Comparison of ENCODE assay signal across 1 cellular context in genomic region chr19:19217110-19217509, GRCh38.
A peak's percentile ranks its signal among the peaks of the same experiment; 100 is the strongest.
TF ChIP-seq lines count a peak whose summit lies in the region.

No MANE protein-coding gene starts in this region.

TF ChIP-seq in K562, 482 proteins besides CTCF, POLR2A, EP300 and RAD21:
- peak; percentile 51 for TF ChIP-seq RBM25 (IDR thresholded peaks at IDR 0.05; ENCODE audit: low read depth, low read length, severe bottlenecking)
- TF ChIP-seq, protein P1, sequence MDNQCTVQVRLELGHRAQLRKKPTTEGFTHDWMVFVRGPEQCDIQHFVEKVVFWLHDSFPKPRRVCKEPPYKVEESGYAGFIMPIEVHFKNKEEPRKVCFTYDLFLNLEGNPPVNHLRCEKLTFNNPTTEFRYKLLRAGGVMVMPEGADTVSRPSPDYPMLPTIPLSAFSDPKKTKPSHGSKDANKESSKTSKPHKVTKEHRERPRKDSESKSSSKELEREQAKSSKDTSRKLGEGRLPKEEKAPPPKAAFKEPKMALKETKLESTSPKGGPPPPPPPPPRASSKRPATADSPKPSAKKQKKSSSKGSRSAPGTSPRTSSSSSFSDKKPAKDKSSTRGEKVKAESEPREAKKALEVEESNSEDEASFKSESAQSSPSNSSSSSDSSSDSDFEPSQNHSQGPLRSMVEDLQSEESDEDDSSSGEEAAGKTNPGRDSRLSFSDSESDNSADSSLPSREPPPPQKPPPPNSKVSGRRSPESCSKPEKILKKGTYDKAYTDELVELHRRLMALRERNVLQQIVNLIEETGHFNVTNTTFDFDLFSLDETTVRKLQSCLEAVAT (IDR thresholded peaks at IDR 0.05), result peak in 1 of 2 experiments; percentile 99; a peak in 2 of 4 replicates
- TF ChIP-seq CCAR2 (IDR thresholded peaks at IDR 0.05; ENCODE audit: low read depth, low read length), result no peak
- peak; percentile 68 for TF ChIP-seq ZNF316 (IDR thresholded peaks at IDR 0.05)
- TF ChIP-seq TRIM24 (IDR thresholded peaks at IDR 0.05), result peak in 1 of 2 experiments; percentile 12; a peak in 1 of 4 replicates
- TF ChIP-seq THRAP3 (IDR thresholded peaks at IDR 0.05; ENCODE audit: borderline replicate concordance), result no peak
- TF ChIP-seq HBP1 (CRISPR knock-in tag; IDR thresholded peaks at IDR 0.05), result no peak
- TF ChIP-seq ZNF23 (CRISPR knock-in tag; IDR thresholded peaks at IDR 0.05), result peak; percentile 98
- TF ChIP-seq NFIC (IDR thresholded peaks at IDR 0.05), result no peak
- TF ChIP-seq, protein P2, sequence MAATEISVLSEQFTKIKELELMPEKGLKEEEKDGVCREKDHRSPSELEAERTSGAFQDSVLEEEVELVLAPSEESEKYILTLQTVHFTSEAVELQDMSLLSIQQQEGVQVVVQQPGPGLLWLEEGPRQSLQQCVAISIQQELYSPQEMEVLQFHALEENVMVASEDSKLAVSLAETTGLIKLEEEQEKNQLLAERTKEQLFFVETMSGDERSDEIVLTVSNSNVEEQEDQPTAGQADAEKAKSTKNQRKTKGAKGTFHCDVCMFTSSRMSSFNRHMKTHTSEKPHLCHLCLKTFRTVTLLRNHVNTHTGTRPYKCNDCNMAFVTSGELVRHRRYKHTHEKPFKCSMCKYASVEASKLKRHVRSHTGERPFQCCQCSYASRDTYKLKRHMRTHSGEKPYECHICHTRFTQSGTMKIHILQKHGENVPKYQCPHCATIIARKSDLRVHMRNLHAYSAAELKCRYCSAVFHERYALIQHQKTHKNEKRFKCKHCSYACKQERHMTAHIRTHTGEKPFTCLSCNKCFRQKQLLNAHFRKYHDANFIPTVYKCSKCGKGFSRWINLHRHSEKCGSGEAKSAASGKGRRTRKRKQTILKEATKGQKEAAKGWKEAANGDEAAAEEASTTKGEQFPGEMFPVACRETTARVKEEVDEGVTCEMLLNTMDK (IDR thresholded peaks at IDR 0.05; ENCODE audit: borderline replicate concordance, insufficient read depth, low read depth, low read length, poor library complexity, severe bottlenecking), result peak; percentile 69
- peak in 1 of 2 experiments; percentile 30; a peak in 1 of 4 replicates for TF ChIP-seq KDM1A (IDR thresholded peaks at IDR 0.05)
- TF ChIP-seq ZNF143 (CRISPR knock-in tag; IDR thresholded peaks at IDR 0.05), result no peak
- no peak for TF ChIP-seq ZFP91 (CRISPR knock-in tag; IDR thresholded peaks at IDR 0.05)
- TF ChIP-seq C11orf30 (IDR thresholded peaks at IDR 0.05; ENCODE audit: low read depth), result 0 out of 2 replicates have a peak, but pooled peaks have one; percentile 33
- TF ChIP-seq RCOR1 (IDR thresholded peaks at IDR 0.05; ENCODE audit: borderline replicate concordance in 1 of 2, low read depth in 2 of 2, low read length in 2 of 2), result peak in 1 of 2 experiments; percentile 55; a peak in 1 of 4 replicates
- TF ChIP-seq FOXP4 (CRISPR knock-in tag; IDR thresholded peaks at IDR 0.05; ENCODE audit: borderline replicate concordance), result no peak
- no peak for TF ChIP-seq SFPQ (IDR thresholded peaks at IDR 0.05; ENCODE audit: low read depth, low read length)
- TF ChIP-seq KDM4B (IDR thresholded peaks at IDR 0.05; ENCODE audit: borderline replicate concordance in 2 of 2, low read depth in 1 of 2), result no peak
- peak; percentile 76; the same call in 1 of the 2 replicates for TF ChIP-seq EHMT2 (IDR thresholded peaks at IDR 0.05)
- no peak for TF ChIP-seq ZBTB34 (CRISPR knock-in tag; IDR thresholded peaks at IDR 0.05)
- TF ChIP-seq ZBTB17 (CRISPR knock-in tag; IDR thresholded peaks at IDR 0.05), result peak; percentile 99
- no peak for TF ChIP-seq NEUROD1 (IDR thresholded peaks at IDR 0.05; ENCODE audit: borderline replicate concordance, low read depth, low read length, partially characterized antibody)
- TF ChIP-seq, protein P3, sequence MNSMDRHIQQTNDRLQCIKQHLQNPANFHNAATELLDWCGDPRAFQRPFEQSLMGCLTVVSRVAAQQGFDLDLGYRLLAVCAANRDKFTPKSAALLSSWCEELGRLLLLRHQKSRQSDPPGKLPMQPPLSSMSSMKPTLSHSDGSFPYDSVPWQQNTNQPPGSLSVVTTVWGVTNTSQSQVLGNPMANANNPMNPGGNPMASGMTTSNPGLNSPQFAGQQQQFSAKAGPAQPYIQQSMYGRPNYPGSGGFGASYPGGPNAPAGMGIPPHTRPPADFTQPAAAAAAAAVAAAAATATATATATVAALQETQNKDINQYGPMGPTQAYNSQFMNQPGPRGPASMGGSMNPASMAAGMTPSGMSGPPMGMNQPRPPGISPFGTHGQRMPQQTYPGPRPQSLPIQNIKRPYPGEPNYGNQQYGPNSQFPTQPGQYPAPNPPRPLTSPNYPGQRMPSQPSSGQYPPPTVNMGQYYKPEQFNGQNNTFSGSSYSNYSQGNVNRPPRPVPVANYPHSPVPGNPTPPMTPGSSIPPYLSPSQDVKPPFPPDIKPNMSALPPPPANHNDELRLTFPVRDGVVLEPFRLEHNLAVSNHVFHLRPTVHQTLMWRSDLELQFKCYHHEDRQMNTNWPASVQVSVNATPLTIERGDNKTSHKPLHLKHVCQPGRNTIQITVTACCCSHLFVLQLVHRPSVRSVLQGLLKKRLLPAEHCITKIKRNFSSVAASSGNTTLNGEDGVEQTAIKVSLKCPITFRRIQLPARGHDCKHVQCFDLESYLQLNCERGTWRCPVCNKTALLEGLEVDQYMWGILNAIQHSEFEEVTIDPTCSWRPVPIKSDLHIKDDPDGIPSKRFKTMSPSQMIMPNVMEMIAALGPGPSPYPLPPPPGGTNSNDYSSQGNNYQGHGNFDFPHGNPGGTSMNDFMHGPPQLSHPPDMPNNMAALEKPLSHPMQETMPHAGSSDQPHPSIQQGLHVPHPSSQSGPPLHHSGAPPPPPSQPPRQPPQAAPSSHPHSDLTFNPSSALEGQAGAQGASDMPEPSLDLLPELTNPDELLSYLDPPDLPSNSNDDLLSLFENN (IDR thresholded peaks at IDR 0.05; ENCODE audit: low read depth in 2 of 2, low read length in 2 of 2), result peak in 1 of 2 experiments; percentile 88; a peak in 2 of 4 replicates
- TF ChIP-seq CBX3 (IDR thresholded peaks at IDR 0.05; ENCODE audit: borderline replicate concordance in 1 of 2, low read length in 2 of 2), result peak in 1 of 2 experiments; percentile 89; a peak in 2 of 3 replicates
- 0 out of 2 replicates have a peak, but pooled peaks have one; percentile 43 for TF ChIP-seq TRIM28 (IDR thresholded peaks at IDR 0.05)
TF ChIP-seq in K562: peak in this region for 14.
